ENCODE assay signal across 8 cellular contexts in the genomic region with DNA sequence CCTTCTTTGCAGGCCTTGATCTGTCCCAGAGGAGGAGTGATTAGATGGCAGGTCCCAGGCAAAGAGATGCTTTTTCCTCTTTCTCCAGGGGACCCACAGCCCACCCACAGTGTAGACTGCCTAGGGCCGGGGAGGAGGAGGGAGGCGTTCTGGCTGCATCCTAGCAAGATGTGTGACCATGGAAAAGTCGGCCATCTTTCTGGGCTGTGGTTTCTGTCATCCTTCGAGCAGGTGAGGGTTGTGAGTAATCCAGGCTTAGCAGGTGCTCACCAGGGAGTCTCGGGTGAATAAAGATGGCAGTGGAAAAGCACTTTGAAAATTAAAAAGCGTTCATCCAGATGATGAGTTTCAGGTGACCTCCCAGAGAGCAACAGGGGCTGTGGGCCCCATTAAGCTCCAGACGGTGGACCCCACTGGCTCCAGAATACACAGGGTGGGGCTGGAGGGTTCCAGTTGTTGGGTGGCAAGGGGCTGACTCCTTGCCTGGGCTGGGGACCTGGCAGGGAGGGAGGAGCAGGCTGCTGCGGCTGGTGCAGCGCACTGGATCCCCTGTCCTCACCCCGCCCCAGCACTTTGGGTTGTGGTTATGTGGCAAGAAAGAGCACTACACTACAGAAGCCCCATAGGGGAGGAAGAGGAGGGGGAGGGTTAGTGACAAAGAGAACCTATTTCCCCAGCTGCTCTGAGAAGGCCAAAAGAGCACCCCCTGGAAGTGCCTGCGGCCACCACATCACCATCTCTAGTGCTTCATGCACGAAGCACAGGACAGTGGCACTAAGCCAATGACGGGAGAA. TPM values are rescaled to one million over a fixed set of nuclear protein-coding genes. Genes with fewer than 3 reads are reported as not detected.
DNase-seq lines count a peak whose midpoint lies in the region; ATAC-seq and TF ChIP-seq lines count a peak whose summit lies in the region.

No MANE protein-coding gene starts in this region.

- DNase-seq in GDM1 (lab: John Stamatoyannopoulos, UW) (peak; percentile 91), MV-4-11 (lab: John Stamatoyannopoulos, UW) (peak; percentile 92), activated T-cell treated with anti-CD3 and anti-CD28 coated beads for 48 hours (ENCODE audit: low read depth) (peak; percentile 56), NCI-H1105 (lab: John Stamatoyannopoulos, UW) (no peak), G401 (ENCODE audit: low spot score) (no peak), HFFc6 (no peak)
- peak in 9 of 10 donors; percentile 46 to 85 (median 68) for DNase-seq in naive thymus-derived CD8-positive, alpha-beta T cell

- in situ Hi-C loops in G401 (cut with HindIII; ENCODE audit: low sequenced_read_pairs): no loop called here

- H3K27ac Mint-ChIP-seq in naive thymus-derived CD8-positive, alpha-beta T cell: peak overlapping the region; percentile 64 to 97 (median 92)
- no peak overlapping the region for H3K27ac Mint-ChIP-seq in HFFc6

- POLR2A ChIA-PET in naive thymus-derived CD8-positive, alpha-beta T cell (lab: Charles Lee): interaction anchor here (0.8 to 4.4 kb wide), 6 partner anchors 9 to 79 kb away, joined by 3 to 16 read pairs (median 6); a partner anchor contains a TSS

- no peak for TF ChIP-seq CTCF in HFFc6 (IDR thresholded peaks at IDR 0.05)

- H3K4me1 Mint-ChIP-seq in naive thymus-derived CD8-positive, alpha-beta T cell: peaks cover 13 to 88% (median 49%) of the 10 kb centered on the region in 4 donors
- H3K4me1 Mint-ChIP-seq in HFFc6 (ENCODE audit: low read depth): peaks cover 44% of the 10 kb centered on the region

- H3K4me3 Mint-ChIP-seq in naive thymus-derived CD8-positive, alpha-beta T cell: peak overlapping the region; percentile 82 to 94 (median 88)
- no peak overlapping the region for H3K4me3 Mint-ChIP-seq in HFFc6

- ATAC-seq in GM21528 (IDR thresholded peaks at IDR 0.05; ENCODE audit: low FRiP score, unreplicated experiment): peak; percentile 39
- ATAC-seq in naive thymus-derived CD8-positive, alpha-beta T cell: peak; percentile 75 to 76

- no peaks in the 10 kb centered on the region for H3K9me3 Mint-ChIP-seq in naive thymus-derived CD8-positive, alpha-beta T cell
- no peaks in the 10 kb centered on the region for H3K9me3 Mint-ChIP-seq in HFFc6

- H3K27me3 Mint-ChIP-seq in naive thymus-derived CD8-positive, alpha-beta T cell: no peaks in the 10 kb centered on the region
- H3K27me3 Mint-ChIP-seq in HFFc6 (ENCODE audit: insufficient read depth): no peaks in the 10 kb centered on the region; the same call in 1 of the 2 replicates

- no peaks in the 10 kb centered on the region for H3K36me3 Mint-ChIP-seq in naive thymus-derived CD8-positive, alpha-beta T cell
- H3K36me3 Mint-ChIP-seq in HFFc6 (ENCODE audit: low read depth): no peaks in the 10 kb centered on the region

RNA-seq across cellular contexts. Expression of a gene that starts 23.7 kb away (rescaled TPM):
- total RNA-seq in naive thymus-derived CD8-positive, alpha-beta T cell: 10 to 100 TPM; 17.9 to 18.2 TPM
- 10 to 100 TPM in 1 of 3 donors, 1 to 10 TPM in 2; 7.7 to 10.9 (median 9.2) TPM for polyA plus RNA-seq in naive thymus-derived CD8-positive, alpha-beta T cell
- total RNA-seq in G401 (2014; rRNA removed; shearing (Covaris generic)): 8.4 and 16.1 TPM in 2 replicates
- total RNA-seq in HFFc6 (2021; fragmentation: NEBNext Ultra II Directional; extraction: Animal tissue kit (Norgen Biotek cat#: 25700)): 10 to 100 TPM; 21.9 to 35.9 (median 31.4) TPM

Comparison
In these comparisons a context has a peak if more than half of its experiments do, and no peak if none do; other contexts are left out.
1. DNase-seq: peak in GDM1 (single experiment), MV-4-11 (single experiment), activated T-cell treated with anti-CD3 and anti-CD28 coated beads for 48 hours (single experiment) and naive thymus-derived CD8-positive, alpha-beta T cell (9 of 10); none in NCI-H1105 (single experiment), G401 (single experiment) and HFFc6 (single experiment).